In genomic region chr2:216279011-216279410, GRCh38 we compare ENCODE assay signal across 17 cellular contexts.
"Had no signal": no experiment of that assay in that cellular context is flagged by ENCODE, and none has a peak within 500 bp of the region (broad histone marks: within the 10 kb centered on the region; RNA-seq: fewer than 3 reads in every experiment).

No MANE protein-coding gene starts in this region.

- H3K27me3 ChIP-seq: adrenal gland, left lung, suprapubic skin, transverse colon, uterus had no signal

- H3K9me3 ChIP-seq: adrenal gland, esophagus squamous epithelium, left lung, suprapubic skin, transverse colon, uterus had no signal

- H3K4me3 ChIP-seq: adrenal gland, esophagus squamous epithelium, left lung, suprapubic skin, transverse colon, uterus had no signal

- DNase-seq: activated CD4-positive, alpha-beta T cell treated with anti-CD3 and anti-CD28 coated beads, Interleukin-2, amount 10 ng/mL, durations not matched to agents 7 days and 5 days; activated CD8-positive, alpha-beta T cell treated with anti-CD3 and anti-CD28 coated beads, Interleukin-2, amount 10 ng/mL, durations not matched to agents 7 days and 5 days; activated effector memory CD4-positive, alpha-beta T cell treated with Interleukin-2 at 50 U/mL for 16 hours; activated naive CD4-positive, alpha-beta T cell treated with anti-CD3 and anti-CD28 coated beads, Interleukin-2, amount 10 ng/mL, durations not matched to agents 7 days and 5 days; activated T-cell treated with anti-CD3 and anti-CD28 coated beads, Interleukin-2, amount 50 U/mL, for 24 hours; effector CD8-positive, alpha-beta T cell; esophagus squamous epithelium; left lung; mammary epithelial cell; occipital lobe; transverse colon had no signal

- H3K4me1 ChIP-seq: adrenal gland, esophagus squamous epithelium, left lung, transverse colon, uterus had no signal

- H3K36me3 ChIP-seq: adrenal gland, esophagus squamous epithelium, left lung, suprapubic skin, transverse colon, uterus had no signal

- H3K27ac ChIP-seq: adrenal gland, esophagus squamous epithelium, left lung, suprapubic skin, transverse colon, uterus had no signal

- ATAC-seq: activated CD4-positive, CD25-positive, alpha-beta regulatory T cell treated with anti-CD3 and anti-CD28 coated beads, Interleukin-2, amount 50 U/mL, for 24 hours; activated CD8-positive, alpha-beta T cell treated with anti-CD3 and anti-CD28 coated beads, Interleukin-2, amount 10 ng/mL, durations not matched to agents 7 days and 5 days; left lung had no signal

- FAIRE-seq: bronchial epithelial cell, frontal cortex had no signal
